ENCODE assay signal across 8 cellular contexts in genomic region chr15:32615871-32616426, GRCh38. TPM values are rescaled to one million over a fixed set of nuclear protein-coding genes. Genes with fewer than 3 reads are reported as not detected.
DNase-seq lines count a peak whose midpoint lies in the region; ATAC-seq and TF ChIP-seq lines count a peak whose summit lies in the region.
"Not testable (repeated sequence)": the region's sequence is repeated elsewhere in the genome, so short reads cannot be mapped to it uniquely, and the experiment has no call there.

No MANE protein-coding gene starts in this region.

- H3K27me3 ChIP-seq in endodermal cell (ENCODE audit: control insufficient read depth, insufficient read depth, low read length, poor library complexity, severe bottlenecking); right lobe of liver: not testable (repeated sequence)

- not testable (repeated sequence) for H3K9me3 ChIP-seq in endodermal cell (ENCODE audit: control insufficient read depth, low read length); right lobe of liver

- not testable (repeated sequence) for TF ChIP-seq CTCF in endodermal cell (conservative IDR thresholded peaks at IDR 0.05); right lobe of liver (IDR thresholded peaks at IDR 0.05)

- H3K36me3 ChIP-seq in endodermal cell (ENCODE audit: control insufficient read depth, insufficient read depth, low read length); right lobe of liver: not testable (repeated sequence)

- H3K9ac ChIP-seq in endodermal cell (ENCODE audit: extremely low read depth, low read length, poor library complexity, severe bottlenecking), result peak overlapping the region; percentile 44

- 0 to 2% methylated on average over 2 to 9 of the region's 24 CpGs for WGBS in endodermal cell (ENCODE audit: insufficient coverage in 1 of 2, insufficient read length in 1 of 2), 2 experiments
- 0% methylated on average over 16 of the region's 24 CpGs for WGBS in right lobe of liver (ENCODE audit: insufficient coverage, low coverage, low lambda C conversion rate, missing lambda C conversion rate)

- H3K4me1 Mint-ChIP-seq in activated T-cell treated with anti-CD3 and anti-CD28 coated beads, Interleukin-2, amount 50 U/mL, for 24 hours (ENCODE audit: low read depth), result peaks cover 13% of the 10 kb centered on the region
- H3K4me1 Mint-ChIP-seq in endodermal cell, result not testable (repeated sequence)

- peak overlapping the region; percentile 99 for H3K4me3 Mint-ChIP-seq in activated T-cell treated with anti-CD3 and anti-CD28 coated beads, Interleukin-2, amount 50 U/mL, for 24 hours
- H3K4me3 Mint-ChIP-seq in endodermal cell, result peak overlapping the region; percentile 99

- peaks cover 30% of the 10 kb centered on the region for H3K36me3 Mint-ChIP-seq in activated T-cell treated with anti-CD3 and anti-CD28 coated beads, Interleukin-2, amount 50 U/mL, for 24 hours (ENCODE audit: low read depth)
- H3K36me3 Mint-ChIP-seq in endodermal cell (ENCODE audit: low read depth), result not testable (repeated sequence)

- not testable (repeated sequence) for H3K9me3 Mint-ChIP-seq in activated T-cell treated with anti-CD3 and anti-CD28 coated beads, Interleukin-2, amount 50 U/mL, for 24 hours; endodermal cell

- not testable (repeated sequence) for H3K4me1 ChIP-seq in endodermal cell (ENCODE audit: control insufficient read depth, insufficient read depth, low read length); right lobe of liver

- H3K4me3 ChIP-seq in endodermal cell (ENCODE audit: low read length), result peak overlapping the region; percentile 85
- H3K4me3 ChIP-seq in right lobe of liver, result peak overlapping the region; percentile 39 to 56 (median 51)
- H3K4me3 ChIP-seq in skeletal muscle cell (ENCODE audit: low read depth, low read length), result peak overlapping the region; percentile 64

- H3K27ac Mint-ChIP-seq in activated T-cell treated with anti-CD3 and anti-CD28 coated beads, Interleukin-2, amount 50 U/mL, for 24 hours, result peak overlapping the region; percentile 97
- H3K27ac Mint-ChIP-seq in endodermal cell, result peak overlapping the region; percentile 98

- TF ChIP-seq POLR2A in right lobe of liver (IDR thresholded peaks at IDR 0.05), result not testable (repeated sequence)

- not testable (repeated sequence) for H3K27me3 Mint-ChIP-seq in activated T-cell treated with anti-CD3 and anti-CD28 coated beads, Interleukin-2, amount 50 U/mL, for 24 hours; endodermal cell (ENCODE audit: insufficient read depth)

- peak; percentile 21 for ATAC-seq in GM19023 (IDR thresholded peaks at IDR 0.05; ENCODE audit: unreplicated experiment)
- peak; percentile 14 for ATAC-seq in HG02852 (IDR thresholded peaks at IDR 0.05; ENCODE audit: unreplicated experiment)
- not testable (repeated sequence) for ATAC-seq in right lobe of liver

- H3K27ac ChIP-seq in endodermal cell (ENCODE audit: low read depth, low read length); right lobe of liver: not testable (repeated sequence)

- DNase-seq in Ammon's horn (ENCODE audit: low spot score) (peak; percentile 3), M059J (ENCODE audit: low read depth) (peak; percentile 34), endodermal cell (peak; percentile 49)
- DNase-seq in activated T-cell treated with anti-CD3 and anti-CD28 coated beads, Interleukin-2, amount 50 U/mL, for 24 hours, result peak; percentile 38
- not testable (repeated sequence) for DNase-seq in right lobe of liver; skeletal muscle cell (ENCODE audit: low read depth)

- intact Hi-C loops in right lobe of liver (cut with DNase I), result not testable (repeated sequence)

RNA-seq across cellular contexts. Expression of gene ARHGAP11A, which starts 0.6 kb away (rescaled TPM):
- 34.8 and 36.1 TPM in 2 replicates for total RNA-seq in M059J (2014; rRNA removed; shearing (Covaris generic))
- total RNA-seq in endodermal cell (100 to 1,000 TPM in 1 of 2 donors, 10 to 100 TPM in 1; 61.0 to 107 TPM), right lobe of liver (1 to 10 TPM in 5 of 6 experiments, under 1 TPM in 1; 0.51 to 3.3 (median 1.6) TPM)
- polyA plus RNA-seq in endodermal cell (2013, experiment 1 of 2), result 54.3 TPM
- polyA plus RNA-seq in endodermal cell (2013, experiment 2 of 2), result 54.6 TPM

RNA-seq across cellular contexts. Expression of gene GOLGA8N, which starts 22.7 kb away (rescaled TPM):
- 0.15 and 0.49 TPM in 2 replicates for total RNA-seq in M059J (2014; rRNA removed; shearing (Covaris generic))
- total RNA-seq in endodermal cell (1 to 10 TPM; 1.1 to 3.7 TPM), right lobe of liver (10 to 100 TPM in 1 of 6 experiments, 1 to 10 TPM in 5; 3.2 to 32.1 (median 6.0) TPM)
- polyA plus RNA-seq in endodermal cell (2013, experiment 1 of 2), result 0.71 TPM
- polyA plus RNA-seq in endodermal cell (2013, experiment 2 of 2), result 2.0 TPM

RNA-seq across cellular contexts. Expression of gene SCG5, which starts 25.6 kb away (rescaled TPM):
- total RNA-seq in M059J (2014; rRNA removed; shearing (Covaris generic)), result 67.9 and 75.2 TPM in 2 replicates
- total RNA-seq in endodermal cell (10 to 100 TPM; 10.9 to 17.2 TPM), right lobe of liver (10 to 100 TPM in 2 of 6 experiments, 1 to 10 TPM in 4; 2.6 to 18.3 (median 4.4) TPM)
- 14.9 TPM for polyA plus RNA-seq in endodermal cell (2013, experiment 1 of 2)
- 14.2 TPM for polyA plus RNA-seq in endodermal cell (2013, experiment 2 of 2)
